Comparison of ENCODE assay signal across 1 cellular context in the genomic region with DNA sequence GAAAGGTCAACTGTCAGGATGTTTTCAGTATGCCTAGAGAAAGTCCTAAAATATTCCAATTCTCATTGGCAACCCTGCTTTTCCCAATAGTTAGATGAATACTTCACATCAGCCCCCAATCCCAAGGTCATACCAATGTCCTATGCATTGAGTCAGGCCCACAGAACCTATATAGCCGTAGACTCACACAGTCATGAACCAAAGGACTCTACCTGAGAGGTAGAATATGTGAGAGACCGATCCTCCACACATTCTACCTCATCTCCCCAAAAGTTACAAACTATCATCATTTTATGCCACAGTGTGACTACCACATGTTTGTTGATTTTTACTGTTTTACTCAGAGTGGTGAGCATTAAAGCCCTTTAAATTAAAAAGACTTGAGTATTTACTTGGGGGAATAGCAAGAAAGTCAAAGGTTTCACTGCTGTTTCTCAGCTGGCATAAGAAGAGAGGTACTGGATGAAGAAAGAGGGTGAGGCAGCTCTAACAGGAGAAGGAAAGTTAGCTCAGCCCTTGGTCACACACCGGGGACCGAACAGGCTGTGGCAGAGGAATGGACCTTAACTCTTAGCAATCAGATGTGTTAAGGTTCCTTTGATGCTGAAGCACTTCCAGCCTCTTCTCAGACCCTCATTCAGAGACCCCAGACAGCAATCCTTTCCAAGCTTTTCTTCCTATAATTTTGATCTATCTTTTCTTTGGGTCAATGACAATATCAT.
A peak's percentile ranks its signal among the peaks of the same experiment; 100 is the strongest.
TF ChIP-seq lines count a peak whose summit lies in the region.

No MANE protein-coding gene starts in this region.

TF ChIP-seq in GM12878, 131 proteins besides CTCF, POLR2A, EP300 and RAD21:
- TF ChIP-seq NBN (IDR thresholded peaks at IDR 0.05) (no peak), NFIC (IDR thresholded peaks at IDR 0.05; ENCODE audit: low read depth, low read length) (0 out of 2 replicates have a peak, but pooled peaks have one; percentile 9), SP1 (IDR thresholded peaks at IDR 0.05; ENCODE audit: low read depth, low read length) (no peak), HDGF (IDR thresholded peaks at IDR 0.05) (no peak), GATAD2B (conservative IDR thresholded peaks at IDR 0.05; ENCODE audit: low read depth) (no peak), NR2C2 (IDR thresholded peaks at IDR 0.05; ENCODE audit: borderline replicate concordance, control insufficient read depth, insufficient read length, low read depth) (no peak), NRF1 (conservative IDR thresholded peaks at IDR 0.05; ENCODE audit: low read depth, low read length) (no peak), ZNF207 (IDR thresholded peaks at IDR 0.05; ENCODE audit: borderline replicate concordance) (no peak), SMAD5 (IDR thresholded peaks at IDR 0.05; ENCODE audit: low read depth) (peak; percentile 65), IKZF1 (conservative IDR thresholded peaks at IDR 0.05) (no peak), CEBPB (IDR thresholded peaks at IDR 0.05; ENCODE audit: borderline replicate concordance in 1 of 2, low read depth in 2 of 2, low read length in 2 of 2) (no peak), ZNF384 (IDR thresholded peaks at IDR 0.05; ENCODE audit: borderline replicate concordance, low read depth, low read length) (no peak), BRCA1 (IDR thresholded peaks at IDR 0.05; ENCODE audit: low read depth, low read length) (no peak), SRF (IDR thresholded peaks at IDR 0.05; ENCODE audit: low read depth in 2 of 2, low read length in 2 of 2) (no peak), POU2F2 (IDR thresholded peaks at IDR 0.05; ENCODE audit: borderline replicate concordance, low read depth, low read length) (no peak; the same call in 2 of the 3 replicates), SMAD1 (IDR thresholded peaks at IDR 0.05; ENCODE audit: low read depth, partially characterized antibody) (no peak), SREBF2 (IDR thresholded peaks at IDR 0.05; ENCODE audit: low read length) (no peak), FOXK2 (IDR thresholded peaks at IDR 0.05) (no peak), EGR1 (IDR thresholded peaks at IDR 0.05; ENCODE audit: borderline replicate concordance in 1 of 2, low read depth in 2 of 2, low read length in 2 of 2) (no peak), CBX3 (IDR thresholded peaks at IDR 0.05; ENCODE audit: borderline replicate concordance, low read depth) (no peak), PML (IDR thresholded peaks at IDR 0.05; ENCODE audit: low read length) (peak; percentile 47; the same call in 1 of the 2 replicates), POLR2AphosphoS5 (IDR thresholded peaks at IDR 0.05; ENCODE audit: low read length) (peak; percentile 21; the same call in 1 of the 2 replicates), IKZF2 (IDR thresholded peaks at IDR 0.05) (no peak), HDAC2 (IDR thresholded peaks at IDR 0.05) (no peak), ZBED1 (IDR thresholded peaks at IDR 0.05; ENCODE audit: borderline replicate concordance) (no peak; the same call in 1 of the 2 replicates), YBX1 (IDR thresholded peaks at IDR 0.05) (no peak), LARP7 (IDR thresholded peaks at IDR 0.05) (no peak), YY1 (IDR thresholded peaks at IDR 0.05; ENCODE audit: low read depth, low read length) (no peak), CHD1 (IDR thresholded peaks at IDR 0.05; ENCODE audit: low read depth, low read length) (peak; percentile 45; the same call in 1 of the 2 replicates), IRF4 (IDR thresholded peaks at IDR 0.05; ENCODE audit: low read depth, low read length) (no peak), RUNX3 (IDR thresholded peaks at IDR 0.05; ENCODE audit: low read length) (no peak), MTA3 (IDR thresholded peaks at IDR 0.05; ENCODE audit: borderline replicate concordance, low read length) (peak; percentile 63), TCF3 (IDR thresholded peaks at IDR 0.05; ENCODE audit: borderline replicate concordance, insufficient read depth, low read depth, low read length) (no peak), RBBP5 (conservative IDR thresholded peaks at IDR 0.05) (no peak), CHD2 (IDR thresholded peaks at IDR 0.05; ENCODE audit: borderline replicate concordance, low read depth, low read length) (no peak), WRNIP1 (IDR thresholded peaks at IDR 0.05; ENCODE audit: borderline replicate concordance, low read depth, low read length) (0 out of 2 replicates have a peak, but pooled peaks have one; percentile 35)
- TF ChIP-seq, protein P1, sequence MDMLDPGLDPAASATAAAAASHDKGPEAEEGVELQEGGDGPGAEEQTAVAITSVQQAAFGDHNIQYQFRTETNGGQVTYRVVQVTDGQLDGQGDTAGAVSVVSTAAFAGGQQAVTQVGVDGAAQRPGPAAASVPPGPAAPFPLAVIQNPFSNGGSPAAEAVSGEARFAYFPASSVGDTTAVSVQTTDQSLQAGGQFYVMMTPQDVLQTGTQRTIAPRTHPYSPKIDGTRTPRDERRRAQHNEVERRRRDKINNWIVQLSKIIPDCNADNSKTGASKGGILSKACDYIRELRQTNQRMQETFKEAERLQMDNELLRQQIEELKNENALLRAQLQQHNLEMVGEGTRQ (IDR thresholded peaks at IDR 0.05; ENCODE audit: borderline replicate concordance, low read depth, low read length), result no peak
- TF ChIP-seq, protein P2, sequence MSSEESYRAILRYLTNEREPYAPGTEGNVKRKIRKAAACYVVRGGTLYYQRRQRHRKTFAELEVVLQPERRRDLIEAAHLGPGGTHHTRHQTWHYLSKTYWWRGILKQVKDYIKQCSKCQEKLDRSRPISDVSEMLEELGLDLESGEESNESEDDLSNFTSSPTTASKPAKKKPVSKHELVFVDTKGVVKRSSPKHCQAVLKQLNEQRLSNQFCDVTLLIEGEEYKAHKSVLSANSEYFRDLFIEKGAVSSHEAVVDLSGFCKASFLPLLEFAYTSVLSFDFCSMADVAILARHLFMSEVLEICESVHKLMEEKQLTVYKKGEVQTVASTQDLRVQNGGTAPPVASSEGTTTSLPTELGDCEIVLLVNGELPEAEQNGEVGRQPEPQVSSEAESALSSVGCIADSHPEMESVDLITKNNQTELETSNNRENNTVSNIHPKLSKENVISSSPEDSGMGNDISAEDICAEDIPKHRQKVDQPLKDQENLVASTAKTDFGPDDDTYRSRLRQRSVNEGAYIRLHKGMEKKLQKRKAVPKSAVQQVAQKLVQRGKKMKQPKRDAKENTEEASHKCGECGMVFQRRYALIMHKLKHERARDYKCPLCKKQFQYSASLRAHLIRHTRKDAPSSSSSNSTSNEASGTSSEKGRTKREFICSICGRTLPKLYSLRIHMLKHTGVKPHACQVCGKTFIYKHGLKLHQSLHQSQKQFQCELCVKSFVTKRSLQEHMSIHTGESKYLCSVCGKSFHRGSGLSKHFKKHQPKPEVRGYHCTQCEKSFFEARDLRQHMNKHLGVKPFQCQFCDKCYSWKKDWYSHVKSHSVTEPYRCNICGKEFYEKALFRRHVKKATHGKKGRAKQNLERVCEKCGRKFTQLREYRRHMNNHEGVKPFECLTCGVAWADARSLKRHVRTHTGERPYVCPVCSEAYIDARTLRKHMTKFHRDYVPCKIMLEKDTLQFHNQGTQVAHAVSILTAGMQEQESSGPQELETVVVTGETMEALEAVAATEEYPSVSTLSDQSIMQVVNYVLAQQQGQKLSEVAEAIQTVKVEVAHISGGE (CRISPR knock-in tag; IDR thresholded peaks at IDR 0.05), result no peak
- TF ChIP-seq, protein P3, sequence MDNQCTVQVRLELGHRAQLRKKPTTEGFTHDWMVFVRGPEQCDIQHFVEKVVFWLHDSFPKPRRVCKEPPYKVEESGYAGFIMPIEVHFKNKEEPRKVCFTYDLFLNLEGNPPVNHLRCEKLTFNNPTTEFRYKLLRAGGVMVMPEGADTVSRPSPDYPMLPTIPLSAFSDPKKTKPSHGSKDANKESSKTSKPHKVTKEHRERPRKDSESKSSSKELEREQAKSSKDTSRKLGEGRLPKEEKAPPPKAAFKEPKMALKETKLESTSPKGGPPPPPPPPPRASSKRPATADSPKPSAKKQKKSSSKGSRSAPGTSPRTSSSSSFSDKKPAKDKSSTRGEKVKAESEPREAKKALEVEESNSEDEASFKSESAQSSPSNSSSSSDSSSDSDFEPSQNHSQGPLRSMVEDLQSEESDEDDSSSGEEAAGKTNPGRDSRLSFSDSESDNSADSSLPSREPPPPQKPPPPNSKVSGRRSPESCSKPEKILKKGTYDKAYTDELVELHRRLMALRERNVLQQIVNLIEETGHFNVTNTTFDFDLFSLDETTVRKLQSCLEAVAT (IDR thresholded peaks at IDR 0.05), result peak; percentile 54
- TF ChIP-seq, protein P4, sequence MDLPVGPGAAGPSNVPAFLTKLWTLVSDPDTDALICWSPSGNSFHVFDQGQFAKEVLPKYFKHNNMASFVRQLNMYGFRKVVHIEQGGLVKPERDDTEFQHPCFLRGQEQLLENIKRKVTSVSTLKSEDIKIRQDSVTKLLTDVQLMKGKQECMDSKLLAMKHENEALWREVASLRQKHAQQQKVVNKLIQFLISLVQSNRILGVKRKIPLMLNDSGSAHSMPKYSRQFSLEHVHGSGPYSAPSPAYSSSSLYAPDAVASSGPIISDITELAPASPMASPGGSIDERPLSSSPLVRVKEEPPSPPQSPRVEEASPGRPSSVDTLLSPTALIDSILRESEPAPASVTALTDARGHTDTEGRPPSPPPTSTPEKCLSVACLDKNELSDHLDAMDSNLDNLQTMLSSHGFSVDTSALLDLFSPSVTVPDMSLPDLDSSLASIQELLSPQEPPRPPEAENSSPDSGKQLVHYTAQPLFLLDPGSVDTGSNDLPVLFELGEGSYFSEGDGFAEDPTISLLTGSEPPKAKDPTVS (IDR thresholded peaks at IDR 0.05; ENCODE audit: low read depth, low read length), result no peak
- TF ChIP-seq, protein P5, sequence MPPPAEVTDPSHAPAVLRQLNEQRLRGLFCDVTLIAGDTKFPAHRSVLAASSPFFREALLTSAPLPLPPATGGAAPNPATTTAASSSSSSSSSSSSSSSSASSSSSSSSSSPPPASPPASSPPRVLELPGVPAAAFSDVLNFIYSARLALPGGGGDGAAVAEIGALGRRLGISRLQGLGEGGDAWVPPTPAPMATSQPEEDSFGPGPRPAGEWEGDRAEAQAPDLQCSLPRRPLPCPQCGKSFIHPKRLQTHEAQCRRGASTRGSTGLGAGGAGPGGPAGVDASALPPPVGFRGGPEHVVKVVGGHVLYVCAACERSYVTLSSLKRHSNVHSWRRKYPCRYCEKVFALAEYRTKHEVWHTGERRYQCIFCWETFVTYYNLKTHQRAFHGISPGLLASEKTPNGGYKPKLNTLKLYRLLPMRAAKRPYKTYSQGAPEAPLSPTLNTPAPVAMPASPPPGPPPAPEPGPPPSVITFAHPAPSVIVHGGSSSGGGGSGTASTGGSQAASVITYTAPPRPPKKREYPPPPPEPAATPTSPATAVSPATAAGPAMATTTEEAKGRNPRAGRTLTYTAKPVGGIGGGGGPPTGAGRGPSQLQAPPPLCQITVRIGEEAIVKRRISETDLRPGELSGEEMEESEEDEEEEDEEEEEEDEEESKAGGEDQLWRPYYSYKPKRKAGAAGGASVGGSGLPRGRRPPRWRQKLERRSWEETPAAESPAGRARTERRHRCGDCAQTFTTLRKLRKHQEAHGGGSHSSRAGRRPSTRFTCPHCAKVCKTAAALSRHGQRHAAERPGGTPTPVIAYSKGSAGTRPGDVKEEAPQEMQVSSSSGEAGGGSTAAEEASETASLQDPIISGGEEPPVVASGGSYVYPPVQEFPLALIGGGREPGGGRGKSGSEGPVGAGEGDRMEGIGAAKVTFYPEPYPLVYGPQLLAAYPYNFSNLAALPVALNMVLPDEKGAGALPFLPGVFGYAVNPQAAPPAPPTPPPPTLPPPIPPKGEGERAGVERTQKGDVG (CRISPR knock-in tag; IDR thresholded peaks at IDR 0.05), result no peak
- TF ChIP-seq, protein P6, sequence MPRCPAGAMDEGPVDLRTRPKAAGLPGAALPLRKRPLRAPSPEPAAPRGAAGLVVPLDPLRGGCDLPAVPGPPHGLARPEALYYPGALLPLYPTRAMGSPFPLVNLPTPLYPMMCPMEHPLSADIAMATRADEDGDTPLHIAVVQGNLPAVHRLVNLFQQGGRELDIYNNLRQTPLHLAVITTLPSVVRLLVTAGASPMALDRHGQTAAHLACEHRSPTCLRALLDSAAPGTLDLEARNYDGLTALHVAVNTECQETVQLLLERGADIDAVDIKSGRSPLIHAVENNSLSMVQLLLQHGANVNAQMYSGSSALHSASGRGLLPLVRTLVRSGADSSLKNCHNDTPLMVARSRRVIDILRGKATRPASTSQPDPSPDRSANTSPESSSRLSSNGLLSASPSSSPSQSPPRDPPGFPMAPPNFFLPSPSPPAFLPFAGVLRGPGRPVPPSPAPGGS (IDR thresholded peaks at IDR 0.05; ENCODE audit: borderline replicate concordance, insufficient read depth, low read depth, low read length, poor library complexity, severe bottlenecking), result no peak
- TF ChIP-seq, protein P7, sequence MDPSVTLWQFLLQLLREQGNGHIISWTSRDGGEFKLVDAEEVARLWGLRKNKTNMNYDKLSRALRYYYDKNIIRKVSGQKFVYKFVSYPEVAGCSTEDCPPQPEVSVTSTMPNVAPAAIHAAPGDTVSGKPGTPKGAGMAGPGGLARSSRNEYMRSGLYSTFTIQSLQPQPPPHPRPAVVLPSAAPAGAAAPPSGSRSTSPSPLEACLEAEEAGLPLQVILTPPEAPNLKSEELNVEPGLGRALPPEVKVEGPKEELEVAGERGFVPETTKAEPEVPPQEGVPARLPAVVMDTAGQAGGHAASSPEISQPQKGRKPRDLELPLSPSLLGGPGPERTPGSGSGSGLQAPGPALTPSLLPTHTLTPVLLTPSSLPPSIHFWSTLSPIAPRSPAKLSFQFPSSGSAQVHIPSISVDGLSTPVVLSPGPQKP (IDR thresholded peaks at IDR 0.05; ENCODE audit: low read depth, low read length), result no peak
